Comparison of ENCODE assay signal across 17 cellular contexts in the genomic region with DNA sequence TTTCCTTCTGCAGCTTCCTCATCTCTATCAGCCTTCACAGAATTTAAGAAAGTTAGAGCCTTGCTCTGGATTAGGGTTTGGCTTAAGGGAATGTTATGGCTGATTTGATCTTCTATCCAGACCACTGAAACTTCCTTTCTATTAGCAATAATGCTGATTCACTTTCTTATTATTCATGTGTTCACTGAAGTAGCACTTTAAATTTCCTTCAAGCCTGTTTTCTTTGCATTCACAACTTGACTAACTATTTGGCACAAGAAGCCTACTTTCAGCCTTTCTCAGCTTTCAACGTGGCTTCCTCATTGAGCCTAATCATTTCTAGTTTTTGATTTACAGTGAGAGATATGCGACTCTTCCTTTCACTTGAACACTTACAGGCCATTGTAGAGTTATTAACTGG.
DNase-seq lines count a peak whose midpoint lies in the region; ATAC-seq and TF ChIP-seq lines count a peak whose summit lies in the region.
"Had no signal": no experiment of that assay in that cellular context is flagged by ENCODE, and none has a peak within 500 bp of the region (broad histone marks: within the 10 kb centered on the region; RNA-seq: fewer than 3 reads in every experiment).

No MANE protein-coding gene starts in this region.

- ATAC-seq in GM18907 (IDR thresholded peaks at IDR 0.05; ENCODE audit: unreplicated experiment) (no peak), GM19467 (IDR thresholded peaks at IDR 0.05; ENCODE audit: unreplicated experiment) (no peak)
- ATAC-seq: CD8-positive, alpha-beta T cell had no signal

- no peaks in the 10 kb centered on the region for H4K20me1 ChIP-seq in neural cell (ENCODE audit: insufficient read depth)
- H4K20me1 ChIP-seq: BLaER1 had no signal

- no peaks in the 10 kb centered on the region for H3K9me3 ChIP-seq in neural cell (ENCODE audit: low read length)
- H3K9me3 ChIP-seq: Caco-2, HAP-1 had no signal

- H3K36me3 ChIP-seq in neural cell (ENCODE audit: insufficient read depth, low read length) = no peaks in the 10 kb centered on the region
- H3K36me3 ChIP-seq: BLaER1, HAP-1 had no signal

- TF ChIP-seq CTCF in fibroblast of mammary gland (conservative IDR thresholded peaks at IDR 0.05; ENCODE audit: control insufficient read depth, insufficient read depth, low read depth, low read length) (no peak), neural cell (IDR thresholded peaks at IDR 0.05; ENCODE audit: poor library complexity, severe bottlenecking) (no peak)

- no peaks in the 10 kb centered on the region for H3K79me2 ChIP-seq in neural cell (replicated peaks; ENCODE audit: insufficient read depth, low read length)

- H3K4me3 ChIP-seq in fibroblast of mammary gland (ENCODE audit: control insufficient read depth, low read depth, low read length) (no peak overlapping the region), neural cell (ENCODE audit: low read length) (no peak overlapping the region)
- H3K4me3 ChIP-seq: BLaER1, HAP-1 had no signal

- TF ChIP-seq RAD21 in neural cell (conservative IDR thresholded peaks at IDR 0.05) = no peak

- no peaks in the 10 kb centered on the region for H3K9me2 ChIP-seq in neural cell (ENCODE audit: insufficient read depth, low read length)

- peak; percentile 36 for DNase-seq in astrocyte of the hippocampus (ENCODE audit: low read depth, low spot score)
- peak; percentile 14 for DNase-seq in fibroblast of mammary gland (ENCODE audit: low read depth)
- no peak for DNase-seq in NAMALWA (ENCODE audit: low spot score)
- DNase-seq: Caco-2; CD4-positive, CD25-positive, alpha-beta regulatory T cell; CD8-positive, alpha-beta T cell; DMS153; DND-41; GOT3; HFFc6 had no signal

- H3K9ac ChIP-seq in neural cell (ENCODE audit: low read length) = no peak overlapping the region
- H3K9ac ChIP-seq: BLaER1 had no signal

- H2AFZ ChIP-seq in neural cell (ENCODE audit: low read depth, low read length) = no peak overlapping the region

- H3K4me2 ChIP-seq in neural cell (ENCODE audit: low read length) = no peak overlapping the region
- H3K4me2 ChIP-seq: BLaER1 had no signal

- no peaks in the 10 kb centered on the region for H3F3A ChIP-seq in neural cell (ENCODE audit: insufficient read depth, low read length, poor library complexity, severe bottlenecking)

- no peak for TF ChIP-seq EP300 in neural cell (conservative IDR thresholded peaks at IDR 0.05; ENCODE audit: poor library complexity, severe bottlenecking)

- H3K27me3 ChIP-seq in neural cell (ENCODE audit: insufficient read depth, low read depth, low read length) = no peaks in the 10 kb centered on the region
- H3K27me3 ChIP-seq: BLaER1 had no signal

- peak overlapping the region; percentile 67 for H3K27ac ChIP-seq in neural cell (ENCODE audit: low read length)
- H3K27ac ChIP-seq: 22Rv1, BLaER1, C4-2B had no signal

TF ChIP-seq in neural cell, 6 proteins besides CTCF, POLR2A, EP300 and RAD21:
- TF ChIP-seq SMC3 (conservative IDR thresholded peaks at IDR 0.05; ENCODE audit: poor library complexity) (no peak), MXI1 (conservative IDR thresholded peaks at IDR 0.05; ENCODE audit: poor library complexity, severe bottlenecking) (no peak), TAF1 (IDR thresholded peaks at IDR 0.05; ENCODE audit: low read depth) (no peak), EZH2 (IDR thresholded peaks at IDR 0.05; ENCODE audit: borderline replicate concordance, insufficient read depth, low read length, poor library complexity, severe bottlenecking) (no peak), POLR2AphosphoS5 (IDR thresholded peaks at IDR 0.05) (no peak)
- TF ChIP-seq, protein P1, sequence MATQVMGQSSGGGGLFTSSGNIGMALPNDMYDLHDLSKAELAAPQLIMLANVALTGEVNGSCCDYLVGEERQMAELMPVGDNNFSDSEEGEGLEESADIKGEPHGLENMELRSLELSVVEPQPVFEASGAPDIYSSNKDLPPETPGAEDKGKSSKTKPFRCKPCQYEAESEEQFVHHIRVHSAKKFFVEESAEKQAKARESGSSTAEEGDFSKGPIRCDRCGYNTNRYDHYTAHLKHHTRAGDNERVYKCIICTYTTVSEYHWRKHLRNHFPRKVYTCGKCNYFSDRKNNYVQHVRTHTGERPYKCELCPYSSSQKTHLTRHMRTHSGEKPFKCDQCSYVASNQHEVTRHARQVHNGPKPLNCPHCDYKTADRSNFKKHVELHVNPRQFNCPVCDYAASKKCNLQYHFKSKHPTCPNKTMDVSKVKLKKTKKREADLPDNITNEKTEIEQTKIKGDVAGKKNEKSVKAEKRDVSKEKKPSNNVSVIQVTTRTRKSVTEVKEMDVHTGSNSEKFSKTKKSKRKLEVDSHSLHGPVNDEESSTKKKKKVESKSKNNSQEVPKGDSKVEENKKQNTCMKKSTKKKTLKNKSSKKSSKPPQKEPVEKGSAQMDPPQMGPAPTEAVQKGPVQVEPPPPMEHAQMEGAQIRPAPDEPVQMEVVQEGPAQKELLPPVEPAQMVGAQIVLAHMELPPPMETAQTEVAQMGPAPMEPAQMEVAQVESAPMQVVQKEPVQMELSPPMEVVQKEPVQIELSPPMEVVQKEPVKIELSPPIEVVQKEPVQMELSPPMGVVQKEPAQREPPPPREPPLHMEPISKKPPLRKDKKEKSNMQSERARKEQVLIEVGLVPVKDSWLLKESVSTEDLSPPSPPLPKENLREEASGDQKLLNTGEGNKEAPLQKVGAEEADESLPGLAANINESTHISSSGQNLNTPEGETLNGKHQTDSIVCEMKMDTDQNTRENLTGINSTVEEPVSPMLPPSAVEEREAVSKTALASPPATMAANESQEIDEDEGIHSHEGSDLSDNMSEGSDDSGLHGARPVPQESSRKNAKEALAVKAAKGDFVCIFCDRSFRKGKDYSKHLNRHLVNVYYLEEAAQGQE (IDR thresholded peaks at IDR 0.05; ENCODE audit: borderline replicate concordance) = no peak
